Comparison of ENCODE assay signal across 22 cellular contexts in the genomic region with DNA sequence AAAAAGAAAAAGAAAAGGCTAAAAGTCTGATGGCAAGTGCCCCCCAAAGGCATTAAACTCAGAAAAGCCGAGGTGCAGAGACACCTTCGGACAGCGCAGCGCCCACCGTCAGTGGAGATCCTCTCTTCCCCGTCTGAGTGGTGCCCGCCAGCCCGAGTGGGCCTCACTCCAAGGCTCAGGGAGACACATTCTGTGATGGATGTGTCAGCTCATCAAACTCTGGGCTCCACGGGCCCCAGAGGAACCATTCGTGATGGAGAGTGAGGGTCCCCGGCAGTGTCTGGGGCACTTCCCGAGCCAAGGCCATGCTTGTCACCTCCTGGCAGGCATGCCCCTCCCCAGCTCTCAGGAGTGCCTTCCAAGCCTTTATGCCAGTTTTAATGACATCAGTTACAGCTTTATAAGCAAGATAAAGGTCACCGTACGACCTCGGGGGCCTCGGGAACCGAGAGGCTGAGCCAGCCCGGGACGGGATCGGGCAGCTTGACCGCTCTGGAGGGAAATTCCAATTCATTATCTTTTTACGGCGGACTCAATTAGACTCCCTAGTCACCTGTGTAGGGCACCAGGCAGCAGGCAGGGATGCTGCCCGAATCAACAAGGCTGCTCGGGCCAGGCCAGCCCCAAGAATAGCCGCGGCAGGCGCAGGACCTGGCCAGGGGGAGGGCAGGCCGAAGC.
"Had no signal": no experiment of that assay in that cellular context is flagged by ENCODE, and none has a peak within 500 bp of the region (broad histone marks: within the 10 kb centered on the region; RNA-seq: fewer than 3 reads in every experiment).

No MANE protein-coding gene starts in this region.

- DNase-seq: activated CD4-positive, alpha-beta T cell treated with anti-CD3 and anti-CD28 coated beads for 4 hours; activated CD4-positive, alpha-beta T cell treated with anti-CD3 and anti-CD28 coated beads, Interleukin-2, amount 50 U/mL, for 4 hours; activated naive CD4-positive, alpha-beta T cell; activated T-cell treated with anti-CD3 and anti-CD28 coated beads for 4 hours; activated T-cell treated with anti-CD3 and anti-CD28 coated beads, Interleukin-2, amount 50 U/mL, for 72 hours; colonic mucosa; effector CD8-positive, alpha-beta T cell; esophagus squamous epithelium; midbrain; retina; stimulated activated CD4-positive, alpha-beta T cell treated with anti-CD3 and anti-CD28 coated beads, Interleukin-15, amount 100 ng/mL, for 24 hours; stimulated activated CD4-positive, alpha-beta T cell treated with anti-CD3 and anti-CD28 coated beads, Interleukin-2, amount 100 ng/mL, for 24 hours; stimulated activated naive CD4-positive, alpha-beta T cell had no signal

- H3K27me3 ChIP-seq: colonic mucosa, neutrophil, suprapubic skin, tibial artery had no signal

- H3K36me3 ChIP-seq: colonic mucosa, esophagus squamous epithelium, neutrophil, suprapubic skin, tibial artery had no signal

- H3K4me3 Mint-ChIP-seq: activated T-cell treated with anti-CD3 and anti-CD28 coated beads, Interleukin-2, amount 50 U/mL, for 72 hours; naive thymus-derived CD8-positive, alpha-beta T cell; T-helper 2 cell treated with Interferon-gamma antibody and Interleukin-4, amounts not matched to agents 5 μg/mL and 100 μg/mL, for 36 hours had no signal

- H3K9me3 Mint-ChIP-seq: activated naive CD4-positive, alpha-beta T cell treated with anti-CD3 and anti-CD28 coated beads, Interleukin-2, amount 50 U/mL, for 72 hours; activated T-cell treated with anti-CD3 and anti-CD28 coated beads, Interleukin-2, amount 50 U/mL, for 72 hours; naive thymus-derived CD8-positive, alpha-beta T cell; T-helper 2 cell treated with Interferon-gamma antibody and Interleukin-4, amounts not matched to agents 5 μg/mL and 100 μg/mL, for 36 hours had no signal

- H3K27ac ChIP-seq: colonic mucosa, epithelial cell of prostate, esophagus squamous epithelium, neutrophil, suprapubic skin, tibial artery had no signal

- H3K4me3 ChIP-seq: colonic mucosa, esophagus squamous epithelium, smooth muscle cell, suprapubic skin, tibial artery had no signal

- H3K9me3 ChIP-seq: colonic mucosa, esophagus squamous epithelium, neutrophil, suprapubic skin, tibial artery had no signal

- H3K27me3 Mint-ChIP-seq: naive thymus-derived CD8-positive, alpha-beta T cell; progenitor cell of endocrine pancreas had no signal

- ATAC-seq: activated naive CD4-positive, alpha-beta T cell treated with anti-CD3 and anti-CD28 coated beads, Interleukin-2, amount 50 U/mL, for 72 hours; activated T-cell treated with anti-CD3 and anti-CD28 coated beads, Interleukin-2, amount 50 U/mL, for 72 hours; naive thymus-derived CD8-positive, alpha-beta T cell had no signal

- H3K36me3 Mint-ChIP-seq: activated naive CD4-positive, alpha-beta T cell treated with anti-CD3 and anti-CD28 coated beads, Interleukin-2, amount 50 U/mL, for 72 hours; naive thymus-derived CD8-positive, alpha-beta T cell had no signal

- H3K4me1 Mint-ChIP-seq: naive thymus-derived CD8-positive, alpha-beta T cell had no signal

- H3K27ac Mint-ChIP-seq: activated naive CD4-positive, alpha-beta T cell treated with anti-CD3 and anti-CD28 coated beads, Interleukin-2, amount 50 U/mL, for 72 hours; activated T-cell treated with anti-CD3 and anti-CD28 coated beads, Interleukin-2, amount 50 U/mL, for 72 hours; naive thymus-derived CD8-positive, alpha-beta T cell; progenitor cell of endocrine pancreas; T-helper 2 cell treated with Interferon-gamma antibody and Interleukin-4, amounts not matched to agents 5 μg/mL and 100 μg/mL, for 36 hours had no signal

- H3K4me1 ChIP-seq: colonic mucosa, tibial artery had no signal
